Comparison of ENCODE assay signal across 8 cellular contexts in genomic region chr1:112707217-112708001, GRCh38. TPM values are rescaled to one million over a fixed set of nuclear protein-coding genes. Genes with fewer than 3 reads are reported as not detected.
DNase-seq lines count a peak whose midpoint lies in the region; ATAC-seq and TF ChIP-seq lines count a peak whose summit lies in the region.

No MANE protein-coding gene starts in this region.

- H3K27ac ChIP-seq in OCI-LY3 (ENCODE audit: low read length) (no peak overlapping the region), mucosa of rectum (ENCODE audit: low read depth in 2 of 2, low read length in 2 of 2) (peak overlapping the region; percentile 86 to 96)

- H3K27me3 Mint-ChIP-seq in activated T-cell treated with anti-CD3 and anti-CD28 coated beads, Interleukin-2, amount 50 U/mL, for 4 hours (ENCODE audit: low read depth): peaks cover 2% of the 10 kb centered on the region

- H3K4me3 Mint-ChIP-seq in activated T-cell treated with anti-CD3 and anti-CD28 coated beads, Interleukin-2, amount 50 U/mL, for 4 hours: peak overlapping the region; percentile 81

- H3K4me1 Mint-ChIP-seq in activated T-cell treated with anti-CD3 and anti-CD28 coated beads, Interleukin-2, amount 50 U/mL, for 4 hours (ENCODE audit: low read depth): peaks cover 44% of the 10 kb centered on the region

- no peaks in the 10 kb centered on the region for H3K27me3 ChIP-seq in OCI-LY3 (ENCODE audit: low read depth, low read length)
- peaks cover 0 to 2% of the 10 kb centered on the region in 2 donors for H3K27me3 ChIP-seq in mucosa of rectum (ENCODE audit: control insufficient read depth in 2 of 2, insufficient read depth in 2 of 2, low read length in 2 of 2)

- DNase-seq in DMS153 treated with DMSO at 0.1 percent for 48 hours (lab: John Stamatoyannopoulos, UW; ENCODE audit: unreplicated experiment): peak; percentile 73
- DNase-seq in HT1080 (ENCODE audit: low read depth): peak; percentile 91
- DNase-seq in activated T-cell treated with anti-CD3 and anti-CD28 coated beads, Interleukin-2, amount 50 U/mL, for 4 hours: peak; percentile 58
- DNase-seq in stimulated activated naive CD4-positive, alpha-beta T cell treated with Interleukin-2 at 50 U/mL for 16 hours (lab: John Stamatoyannopoulos, UW): peak; percentile 46

- H3K9ac ChIP-seq in OCI-LY3 (ENCODE audit: low read length): peak overlapping the region; percentile 61
- peak overlapping the region in 1 of 2 donors; percentile 98 for H3K9ac ChIP-seq in mucosa of rectum (ENCODE audit: low read depth in 1 of 2, low read length in 2 of 2)

- H3K4me3 ChIP-seq in OCI-LY3 (ENCODE audit: low read length): peak overlapping the region; percentile 89
- peak overlapping the region; percentile 61 to 81 for H3K4me3 ChIP-seq in mucosa of rectum (ENCODE audit: low read length in 2 of 2)

- H3K9me3 ChIP-seq in OCI-LY3 (ENCODE audit: insufficient read depth, low read length): no peaks in the 10 kb centered on the region
- no peaks in the 10 kb centered on the region for H3K9me3 ChIP-seq in mucosa of rectum (ENCODE audit: control insufficient read depth in 2 of 2, low read length in 2 of 2)

- H3K36me3 Mint-ChIP-seq in activated T-cell treated with anti-CD3 and anti-CD28 coated beads, Interleukin-2, amount 50 U/mL, for 4 hours (ENCODE audit: insufficient read depth): no peaks in the 10 kb centered on the region

- H3K9me3 Mint-ChIP-seq in activated T-cell treated with anti-CD3 and anti-CD28 coated beads, Interleukin-2, amount 50 U/mL, for 4 hours: no peaks in the 10 kb centered on the region

- no peaks in the 10 kb centered on the region for H3K79me2 ChIP-seq in OCI-LY3 (ENCODE audit: low read length)

- H4K20me1 ChIP-seq in OCI-LY3 (ENCODE audit: insufficient read depth, low read length): no peaks in the 10 kb centered on the region

- peak; percentile 48 for ATAC-seq in GM21423 (IDR thresholded peaks at IDR 0.05; ENCODE audit: unreplicated experiment)
- peak; percentile 70 to 71 for ATAC-seq in activated T-cell treated with anti-CD3 and anti-CD28 coated beads, Interleukin-2, amount 50 U/mL, for 4 hours
- peak; percentile 67 for ATAC-seq in esophagus mucosa

- H3K4me1 ChIP-seq in OCI-LY3 (ENCODE audit: low read length): peaks cover 21% of the 10 kb centered on the region
- peaks cover 32 to 39% of the 10 kb centered on the region in 2 donors for H3K4me1 ChIP-seq in mucosa of rectum (ENCODE audit: control insufficient read depth in 2 of 2, insufficient read depth in 2 of 2, low read length in 2 of 2)

- H3K4me2 ChIP-seq in OCI-LY3 (ENCODE audit: low read length): peak overlapping the region; percentile 67

- no peaks in the 10 kb centered on the region for H3K36me3 ChIP-seq in OCI-LY3 (replicated peaks; ENCODE audit: low read depth, low read length)
- H3K36me3 ChIP-seq in mucosa of rectum (ENCODE audit: control insufficient read depth in 2 of 2, insufficient read depth in 2 of 2, low read length in 2 of 2): peaks cover 13 to 14% of the 10 kb centered on the region in 2 donors

- TF ChIP-seq CTCF in OCI-LY3 (IDR thresholded peaks at IDR 0.05; ENCODE audit: low read depth, low read length): peak; percentile 66

- no peak overlapping the region for H2AFZ ChIP-seq in OCI-LY3 (ENCODE audit: low read depth, low read length)

RNA-seq across cellular contexts. Expression of gene RHOC, which starts 0.5 kb away (rescaled TPM):
- total RNA-seq in HT1080 (2014; rRNA removed; shearing (Covaris generic)): 325 and 423 TPM in 2 replicates
- 414 and 484 TPM in 2 replicates for polyA plus RNA-seq in HT1080 (2015; cell fraction: cytosol; rRNA removed)
- 222 and 239 TPM in 2 replicates for polyA plus RNA-seq in HT1080 (2015; cell fraction: nucleus; rRNA removed)
- 1 to 10 TPM; 2.3 to 8.3 (median 5.6) TPM for total RNA-seq in activated T-cell treated with anti-CD3 and anti-CD28 coated beads, Interleukin-2, amount 50 U/mL, for 4 hours
- 69.5 TPM for total RNA-seq in esophagus mucosa

RNA-seq across cellular contexts. Expression of gene PPM1J, which starts 7.7 kb away (rescaled TPM):
- total RNA-seq in HT1080 (2014; rRNA removed; shearing (Covaris generic)): 0.27 and 0.59 TPM in 2 replicates
- polyA plus RNA-seq in HT1080 (2015; cell fraction: cytosol; rRNA removed): 0.99 and 1.1 TPM in 2 replicates
- polyA plus RNA-seq in HT1080 (2015; cell fraction: nucleus; rRNA removed): 1.6 and 1.8 TPM in 2 replicates
- under 1 TPM in 2 of 3 donors, not detected in 1; 0.16 to 0.37 TPM for total RNA-seq in activated T-cell treated with anti-CD3 and anti-CD28 coated beads, Interleukin-2, amount 50 U/mL, for 4 hours
- 2.1 TPM for total RNA-seq in esophagus mucosa

RNA-seq across cellular contexts. Expression of gene MOV10, which starts 33.0 kb away (rescaled TPM):
- 41.5 and 58.9 TPM in 2 replicates for total RNA-seq in HT1080 (2014; rRNA removed; shearing (Covaris generic))
- polyA plus RNA-seq in HT1080 (2015; cell fraction: cytosol; rRNA removed): 22.2 and 24.7 TPM in 2 replicates
- 171 and 191 TPM in 2 replicates for polyA plus RNA-seq in HT1080 (2015; cell fraction: nucleus; rRNA removed)
- 10 to 100 TPM; 18.6 to 24.6 (median 20.8) TPM for total RNA-seq in activated T-cell treated with anti-CD3 and anti-CD28 coated beads, Interleukin-2, amount 50 U/mL, for 4 hours
- 50.2 TPM for total RNA-seq in esophagus mucosa
